31 cellular contexts compared by ENCODE assay signal in genomic region chr2:200028998-200029397, GRCh38.
"Had no signal": no experiment of that assay in that cellular context is flagged by ENCODE, and none has a peak within 500 bp of the region (broad histone marks: within the 10 kb centered on the region; RNA-seq: fewer than 3 reads in every experiment).

No MANE protein-coding gene starts in this region.

- H3K4me3 Mint-ChIP-seq: activated CD4-positive, alpha-beta T cell treated with anti-CD3 and anti-CD28 coated beads for 36 hours; activated CD8-positive, alpha-beta memory T cell treated with anti-CD3 and anti-CD28 coated beads, Interleukin-2, amount 10 ng/mL, durations not matched to agents 7 days and 5 days; activated CD8-positive, alpha-beta T cell treated with anti-CD3 and anti-CD28 coated beads, Interleukin-2, amount 10 ng/mL, durations not matched to agents 7 days and 5 days; effector memory CD8-positive, alpha-beta T cell; naive thymus-derived CD4-positive, alpha-beta T cell; stimulated activated memory B cell treated with anti-CD40 and anti-IgM and Interleukin-4, amounts not matched to agents 10 μg/mL and 1 μg/mL and 100 μg/mL, for 72 hours; stimulated activated naive CD8-positive, alpha-beta T cell treated with anti-CD3 and anti-CD28 coated beads, Interleukin-15, amount 100 ng/mL, for 72 hours; T-helper 2 cell treated with Interferon-gamma antibody and Interleukin-4, amounts not matched to agents 5 μg/mL and 100 μg/mL, for 36 hours had no signal

- H3K27ac Mint-ChIP-seq: activated CD4-positive, alpha-beta T cell treated with anti-CD3 and anti-CD28 coated beads for 36 hours; activated CD8-positive, alpha-beta memory T cell treated with anti-CD3 and anti-CD28 coated beads, Interleukin-2, amount 10 ng/mL, durations not matched to agents 7 days and 5 days; activated CD8-positive, alpha-beta T cell treated with anti-CD3 and anti-CD28 coated beads, Interleukin-2, amount 10 ng/mL, durations not matched to agents 7 days and 5 days; activated naive CD4-positive, alpha-beta T cell treated with anti-CD3 and anti-CD28 coated beads, Interleukin-2, amount 50 U/mL, for 72 hours; activated T-helper 2 cell treated with anti-CD3 and anti-CD28 coated beads, Interferon-gamma antibody, Interleukin-2, Interleukin-4, amounts not matched to agents 10 μg/mL and 5 μg/mL and 100 μg/mL, durations not matched to agents 14 hours and 24 hours and 36 hours; effector memory CD8-positive, alpha-beta T cell; naive thymus-derived CD4-positive, alpha-beta T cell; progenitor cell of endocrine pancreas; stimulated activated memory B cell treated with anti-CD40 and anti-IgM and Interleukin-4, amounts not matched to agents 10 μg/mL and 1 μg/mL and 100 μg/mL, for 72 hours; stimulated activated naive CD8-positive, alpha-beta T cell treated with anti-CD3 and anti-CD28 coated beads, Interleukin-15, amount 100 ng/mL, for 72 hours; T-helper 2 cell treated with Interferon-gamma antibody and Interleukin-4, amounts not matched to agents 5 μg/mL and 100 μg/mL, for 36 hours had no signal

- FAIRE-seq: islet of Langerhans had no signal

- DNase-seq: activated CD4-positive, alpha-beta T cell treated with anti-CD3 and anti-CD28 coated beads for 36 hours; activated CD4-positive, CD25-positive, alpha-beta regulatory T cell; activated CD8-positive, alpha-beta memory T cell treated with anti-CD3 and anti-CD28 coated beads, Interleukin-2, amount 10 ng/mL, durations not matched to agents 7 days and 5 days; activated CD8-positive, alpha-beta T cell treated with anti-CD3 and anti-CD28 coated beads, Interleukin-2, amount 10 ng/mL, durations not matched to agents 7 days and 5 days; activated T-cell treated with anti-CD3 and anti-CD28 coated beads, Interleukin-2, amount 50 U/mL, for 48 hours; brain microvascular endothelial cell; caudate nucleus; cortex of kidney; effector memory CD8-positive, alpha-beta T cell; erythroblast; foreskin keratinocyte; heart right ventricle; left cardiac atrium; mammary epithelial cell; naive thymus-derived CD4-positive, alpha-beta T cell; ovary; stimulated activated CD4-positive, alpha-beta T cell treated with anti-CD3 and anti-CD28 coated beads, Interleukin-1b, Interleukin-23, amount 100 ng/mL, for 48 hours; stimulated activated CD4-positive, alpha-beta T cell treated with anti-CD3 and anti-CD28 coated beads, Interleukin-4, amount 100 ng/mL, for 4 hours; stimulated activated CD8-positive, alpha-beta memory T cell treated with anti-CD3 and anti-CD28 coated beads, Interleukin-4, amount 100 ng/mL, for 48 hours; stimulated activated naive CD8-positive, alpha-beta T cell treated with anti-CD3 and anti-CD28 coated beads, Interleukin-15, amount 100 ng/mL, for 72 hours; T-helper 1 cell; thyroid gland; upper lobe of right lung had no signal

- H3K9me3 Mint-ChIP-seq: activated naive CD4-positive, alpha-beta T cell treated with anti-CD3 and anti-CD28 coated beads, Interleukin-2, amount 50 U/mL, for 72 hours; activated T-helper 2 cell treated with anti-CD3 and anti-CD28 coated beads, Interferon-gamma antibody, Interleukin-2, Interleukin-4, amounts not matched to agents 10 μg/mL and 5 μg/mL and 100 μg/mL, durations not matched to agents 14 hours and 24 hours and 36 hours; effector memory CD8-positive, alpha-beta T cell; naive thymus-derived CD4-positive, alpha-beta T cell; stimulated activated memory B cell treated with anti-CD40 and anti-IgM and Interleukin-4, amounts not matched to agents 10 μg/mL and 1 μg/mL and 100 μg/mL, for 72 hours; stimulated activated naive CD8-positive, alpha-beta T cell treated with anti-CD3 and anti-CD28 coated beads, Interleukin-15, amount 100 ng/mL, for 72 hours; T-helper 2 cell treated with Interferon-gamma antibody and Interleukin-4, amounts not matched to agents 5 μg/mL and 100 μg/mL, for 36 hours had no signal

- H3K4me1 Mint-ChIP-seq: activated CD4-positive, alpha-beta T cell treated with anti-CD3 and anti-CD28 coated beads for 36 hours; activated CD8-positive, alpha-beta memory T cell treated with anti-CD3 and anti-CD28 coated beads, Interleukin-2, amount 10 ng/mL, durations not matched to agents 7 days and 5 days; naive thymus-derived CD4-positive, alpha-beta T cell; stimulated activated memory B cell treated with anti-CD40 and anti-IgM and Interleukin-4, amounts not matched to agents 10 μg/mL and 1 μg/mL and 100 μg/mL, for 72 hours; stimulated activated naive CD8-positive, alpha-beta T cell treated with anti-CD3 and anti-CD28 coated beads, Interleukin-15, amount 100 ng/mL, for 72 hours had no signal

- H3K4me1 ChIP-seq: foreskin keratinocyte, thyroid gland, upper lobe of right lung had no signal

- H3K36me3 ChIP-seq: brain microvascular endothelial cell, heart right ventricle, ovary, thyroid gland, upper lobe of right lung had no signal

- H3K9me3 ChIP-seq: ovary, thyroid gland, upper lobe of right lung had no signal

- H3K36me3 Mint-ChIP-seq: activated CD8-positive, alpha-beta memory T cell treated with anti-CD3 and anti-CD28 coated beads, Interleukin-2, amount 10 ng/mL, durations not matched to agents 7 days and 5 days; activated naive CD4-positive, alpha-beta T cell treated with anti-CD3 and anti-CD28 coated beads, Interleukin-2, amount 50 U/mL, for 72 hours; naive thymus-derived CD4-positive, alpha-beta T cell; stimulated activated memory B cell treated with anti-CD40 and anti-IgM and Interleukin-4, amounts not matched to agents 10 μg/mL and 1 μg/mL and 100 μg/mL, for 72 hours had no signal

- H3K4me3 ChIP-seq: heart right ventricle, ovary, smooth muscle cell, thyroid gland, upper lobe of right lung had no signal

- H3K27me3 ChIP-seq: brain microvascular endothelial cell, heart right ventricle, ovary, thyroid gland, upper lobe of right lung had no signal

- H3K27me3 Mint-ChIP-seq: activated CD4-positive, alpha-beta T cell treated with anti-CD3 and anti-CD28 coated beads for 36 hours; progenitor cell of endocrine pancreas had no signal

- ATAC-seq: activated CD4-positive, alpha-beta T cell treated with anti-CD3 and anti-CD28 coated beads for 36 hours; activated CD8-positive, alpha-beta memory T cell treated with anti-CD3 and anti-CD28 coated beads, Interleukin-2, amount 10 ng/mL, durations not matched to agents 7 days and 5 days; activated CD8-positive, alpha-beta T cell treated with anti-CD3 and anti-CD28 coated beads, Interleukin-2, amount 10 ng/mL, durations not matched to agents 7 days and 5 days; activated naive CD4-positive, alpha-beta T cell treated with anti-CD3 and anti-CD28 coated beads, Interleukin-2, amount 50 U/mL, for 72 hours; effector memory CD8-positive, alpha-beta T cell; foreskin keratinocyte; naive thymus-derived CD4-positive, alpha-beta T cell; sciatic nerve; stimulated activated memory B cell treated with anti-CD40 and anti-IgM and Interleukin-4, amounts not matched to agents 10 μg/mL and 1 μg/mL and 100 μg/mL, for 72 hours; stimulated activated naive CD8-positive, alpha-beta T cell treated with anti-CD3 and anti-CD28 coated beads, Interleukin-15, amount 100 ng/mL, for 72 hours; upper lobe of right lung had no signal

- H3K27ac ChIP-seq: brain microvascular endothelial cell, foreskin keratinocyte, heart right ventricle, ovary, thyroid gland, upper lobe of right lung had no signal
